In the genomic region with DNA sequence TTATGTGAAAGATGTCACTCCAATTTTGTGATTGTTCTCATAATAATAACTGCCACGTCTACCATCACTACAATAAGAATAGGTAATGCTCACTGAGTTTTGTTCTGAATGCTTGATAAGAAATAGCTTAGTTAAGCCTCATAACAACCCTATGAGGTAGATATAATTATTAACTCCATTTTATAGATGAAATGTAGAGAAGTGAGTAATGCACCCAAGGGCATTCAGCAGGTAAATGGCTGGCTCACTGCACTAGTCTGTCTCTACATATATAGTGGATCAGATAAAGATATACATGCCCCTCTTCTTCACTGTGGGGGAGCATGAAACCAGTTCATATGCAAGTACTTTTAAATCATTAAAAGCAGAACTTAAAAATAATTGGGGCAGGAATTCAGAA, we compare ENCODE assay signal across 28 cellular contexts.
"Had no signal": no experiment of that assay in that cellular context is flagged by ENCODE, and none has a peak within 500 bp of the region (broad histone marks: within the 10 kb centered on the region; RNA-seq: fewer than 3 reads in every experiment).

No MANE protein-coding gene starts in this region.

- H3K36me3 ChIP-seq: ascending aorta, brain microvascular endothelial cell, gastrocnemius medialis had no signal

- ATAC-seq: activated CD4-positive, alpha-beta T cell treated with anti-CD3 and anti-CD28 coated beads for 36 hours; activated CD8-positive, alpha-beta memory T cell treated with anti-CD3 and anti-CD28 coated beads, Interleukin-2, amount 10 ng/mL, durations not matched to agents 7 days and 5 days; activated CD8-positive, alpha-beta T cell treated with anti-CD3 and anti-CD28 coated beads, Interleukin-2, amount 10 ng/mL, durations not matched to agents 7 days and 5 days; activated naive CD4-positive, alpha-beta T cell treated with anti-CD3 and anti-CD28 coated beads, Interleukin-2, amount 50 U/mL, for 72 hours; esophagus mucosa; gastrocnemius medialis had no signal

- DNase-seq: activated CD4-positive, alpha-beta memory T cell treated with anti-CD3 and anti-CD28 coated beads for 36 hours; activated CD4-positive, alpha-beta T cell treated with anti-CD3 and anti-CD28 coated beads for 36 hours; activated CD4-positive, alpha-beta T cell treated with anti-CD3 and anti-CD28 coated beads, Interleukin-2, amount 10 ng/mL, durations not matched to agents 24 days and 14 days; activated CD4-positive, CD25-positive, alpha-beta regulatory T cell; activated CD4-positive, CD25-positive, alpha-beta regulatory T cell treated with anti-CD3 and anti-CD28 coated beads, Interleukin-2, amount 50 U/mL, for 72 hours; activated CD8-positive, alpha-beta memory T cell treated with anti-CD3 and anti-CD28 coated beads, Interleukin-2, amount 10 ng/mL, durations not matched to agents 7 days and 5 days; activated CD8-positive, alpha-beta memory T cell treated with anti-CD3 and anti-CD28 coated beads, Interleukin-2, amount 50 U/mL, for 4 hours; activated CD8-positive, alpha-beta T cell treated with anti-CD3 and anti-CD28 coated beads, Interleukin-2, amount 10 ng/mL, durations not matched to agents 7 days and 5 days; activated gamma-delta T cell; activated naive CD4-positive, alpha-beta T cell; activated naive CD4-positive, alpha-beta T cell treated with anti-CD3 and anti-CD28 coated beads, Interleukin-2, amount 10 ng/mL, durations not matched to agents 7 days and 5 days; activated naive CD8-positive, alpha-beta T cell treated with anti-CD3 and anti-CD28 coated beads, Interleukin-2, amount 10 ng/mL, durations not matched to agents 7 days and 5 days; activated T-cell treated with anti-CD3 and anti-CD28 coated beads, Interleukin-2, amount 50 U/mL, for 1 hour; activated T-cell treated with anti-CD3 and anti-CD28 coated beads, Interleukin-2, amount 50 U/mL, for 48 hours; brain microvascular endothelial cell; dorsolateral prefrontal cortex; effector memory CD4-positive, alpha-beta T cell; endodermal cell; foreskin fibroblast; gastrocnemius medialis; T-helper 2 cell had no signal

- H3K27me3 ChIP-seq: ascending aorta, brain microvascular endothelial cell, dorsolateral prefrontal cortex, gastrocnemius medialis had no signal

- FAIRE-seq: bronchial epithelial cell had no signal

- H3K4me3 Mint-ChIP-seq: activated CD4-positive, alpha-beta memory T cell treated with anti-CD3 and anti-CD28 coated beads for 36 hours; activated CD4-positive, alpha-beta T cell treated with anti-CD3 and anti-CD28 coated beads for 36 hours; activated CD4-positive, alpha-beta T cell treated with anti-CD3 and anti-CD28 coated beads, Interleukin-2, amount 10 ng/mL, durations not matched to agents 24 days and 14 days; activated CD8-positive, alpha-beta memory T cell treated with anti-CD3 and anti-CD28 coated beads, Interleukin-2, amount 10 ng/mL, durations not matched to agents 7 days and 5 days; activated CD8-positive, alpha-beta T cell treated with anti-CD3 and anti-CD28 coated beads, Interleukin-2, amount 10 ng/mL, durations not matched to agents 7 days and 5 days; activated naive CD4-positive, alpha-beta T cell treated with anti-CD3 and anti-CD28 coated beads, Interleukin-2, amount 10 ng/mL, durations not matched to agents 7 days and 5 days; activated naive CD8-positive, alpha-beta T cell treated with anti-CD3 and anti-CD28 coated beads, Interleukin-2, amount 10 ng/mL, durations not matched to agents 7 days and 5 days; central memory CD8-positive, alpha-beta T cell; dendritic cell treated with granulocyte-macrophage colony-stimulating factor and Interleukin-4, amounts not matched to agents 40 ng/mL and 50 ng/mL, for 4 days; endodermal cell had no signal

- H3K9me3 Mint-ChIP-seq: activated CD4-positive, alpha-beta memory T cell treated with anti-CD3 and anti-CD28 coated beads for 36 hours; activated CD4-positive, alpha-beta T cell treated with anti-CD3 and anti-CD28 coated beads, Interleukin-2, amount 10 ng/mL, durations not matched to agents 24 days and 14 days; activated naive CD4-positive, alpha-beta T cell treated with anti-CD3 and anti-CD28 coated beads, Interleukin-2, amount 10 ng/mL, durations not matched to agents 7 days and 5 days; activated naive CD4-positive, alpha-beta T cell treated with anti-CD3 and anti-CD28 coated beads, Interleukin-2, amount 50 U/mL, for 72 hours; central memory CD8-positive, alpha-beta T cell; dendritic cell treated with granulocyte-macrophage colony-stimulating factor and Interleukin-4, amounts not matched to agents 40 ng/mL and 50 ng/mL, for 4 days; endodermal cell had no signal

- H3K27me3 Mint-ChIP-seq: activated CD8-positive, alpha-beta memory T cell treated with anti-CD3 and anti-CD28 coated beads, Interleukin-2, amount 10 ng/mL, durations not matched to agents 7 days and 5 days; central memory CD8-positive, alpha-beta T cell had no signal

- H3K9me3 ChIP-seq: ascending aorta, gastrocnemius medialis had no signal

- H3K27ac ChIP-seq: ascending aorta, brain microvascular endothelial cell, coronary artery, dorsolateral prefrontal cortex, gastrocnemius medialis had no signal

- H3K4me3 ChIP-seq: ascending aorta, coronary artery, dorsolateral prefrontal cortex, gastrocnemius medialis had no signal

- H3K27ac Mint-ChIP-seq: activated CD4-positive, alpha-beta memory T cell treated with anti-CD3 and anti-CD28 coated beads for 36 hours; activated CD4-positive, alpha-beta T cell treated with anti-CD3 and anti-CD28 coated beads for 36 hours; activated CD4-positive, alpha-beta T cell treated with anti-CD3 and anti-CD28 coated beads, Interleukin-2, amount 10 ng/mL, durations not matched to agents 24 days and 14 days; activated CD8-positive, alpha-beta memory T cell treated with anti-CD3 and anti-CD28 coated beads, Interleukin-2, amount 10 ng/mL, durations not matched to agents 7 days and 5 days; activated CD8-positive, alpha-beta T cell treated with anti-CD3 and anti-CD28 coated beads, Interleukin-2, amount 10 ng/mL, durations not matched to agents 7 days and 5 days; activated naive CD4-positive, alpha-beta T cell treated with anti-CD3 and anti-CD28 coated beads, Interleukin-2, amount 10 ng/mL, durations not matched to agents 7 days and 5 days; activated naive CD4-positive, alpha-beta T cell treated with anti-CD3 and anti-CD28 coated beads, Interleukin-2, amount 50 U/mL, for 72 hours; activated naive CD8-positive, alpha-beta T cell treated with anti-CD3 and anti-CD28 coated beads, Interleukin-2, amount 10 ng/mL, durations not matched to agents 7 days and 5 days; dendritic cell treated with granulocyte-macrophage colony-stimulating factor and Interleukin-4, amounts not matched to agents 40 ng/mL and 50 ng/mL, for 4 days; endodermal cell had no signal

- H3K4me1 Mint-ChIP-seq: activated CD4-positive, alpha-beta T cell treated with anti-CD3 and anti-CD28 coated beads, Interleukin-2, amount 10 ng/mL, durations not matched to agents 24 days and 14 days had no signal

- H3K36me3 Mint-ChIP-seq: activated CD4-positive, alpha-beta memory T cell treated with anti-CD3 and anti-CD28 coated beads for 36 hours; activated CD8-positive, alpha-beta memory T cell treated with anti-CD3 and anti-CD28 coated beads, Interleukin-2, amount 10 ng/mL, durations not matched to agents 7 days and 5 days; activated naive CD4-positive, alpha-beta T cell treated with anti-CD3 and anti-CD28 coated beads, Interleukin-2, amount 10 ng/mL, durations not matched to agents 7 days and 5 days; activated naive CD4-positive, alpha-beta T cell treated with anti-CD3 and anti-CD28 coated beads, Interleukin-2, amount 50 U/mL, for 72 hours had no signal
